Comparison of ENCODE assay signal across 25 cellular contexts in genomic region chr11:19703211-19703610, GRCh38. TPM values are rescaled to one million over a fixed set of nuclear protein-coding genes. Genes with fewer than 3 reads are reported as not detected.
A peak's percentile ranks its signal among the peaks of the same experiment; 100 is the strongest.
DNase-seq lines count a peak whose midpoint lies in the region; ATAC-seq, FAIRE-seq and TF ChIP-seq lines count a peak whose summit lies in the region.
"Had no signal": no experiment of that assay in that cellular context is flagged by ENCODE, and none has a peak within 500 bp of the region (broad histone marks: within the 10 kb centered on the region; RNA-seq: fewer than 3 reads in every experiment).

No MANE protein-coding gene starts in this region.

- intact Hi-C loops in left ventricle myocardium superior (cut with micrococcal nuclease) (no loop called here), cardiac septum (cut with DNase I) (no loop called here)

- ATAC-seq in left ventricle myocardium superior = peak; percentile 13
- no peak for ATAC-seq in GM21529 (IDR thresholded peaks at IDR 0.05; ENCODE audit: unreplicated experiment)
- ATAC-seq: HCT116 had no signal

- no peak overlapping the region for H4K8ac ChIP-seq in mesendoderm (ENCODE audit: low read depth, low read length)

- H3K9me3 Mint-ChIP-seq in astrocyte (ENCODE audit: unreplicated experiment) = no peaks in the 10 kb centered on the region
- H3K9me3 Mint-ChIP-seq: activated B cell treated with CpG ODN at 0.5 μM for 24 hours; CD4-positive, alpha-beta memory T cell; naive B cell had no signal

- H3K9me3 ChIP-seq in astrocyte (ENCODE audit: insufficient read depth, low read depth, low read length) (no peaks in the 10 kb centered on the region), osteoblast (ENCODE audit: low read depth, low read length) (no peaks in the 10 kb centered on the region)
- H3K9me3 ChIP-seq: breast epithelium, Peyer's patch had no signal

- H3K36me3 Mint-ChIP-seq in astrocyte (ENCODE audit: low read depth, unreplicated experiment) = no peaks in the 10 kb centered on the region
- H3K36me3 Mint-ChIP-seq: CD4-positive, alpha-beta memory T cell; naive B cell had no signal

- no peak overlapping the region for H3K18ac ChIP-seq in mesendoderm (ENCODE audit: low read length)

- no peak overlapping the region for H3K4ac ChIP-seq in mesendoderm (ENCODE audit: low read depth, low read length)

- peaks cover 5% of the 10 kb centered on the region for H3K4me1 Mint-ChIP-seq in astrocyte (ENCODE audit: low read depth, unreplicated experiment)
- H3K4me1 Mint-ChIP-seq: activated B cell treated with CpG ODN at 0.5 μM for 24 hours, naive B cell had no signal

- H3K9ac ChIP-seq in astrocyte (ENCODE audit: low read length) (no peak overlapping the region), mesendoderm (ENCODE audit: low read length) (no peak overlapping the region)

- no peaks in the 10 kb centered on the region for H3K79me2 ChIP-seq in astrocyte (ENCODE audit: insufficient read depth, low read length)
- H3K79me2 ChIP-seq in osteoblast (ENCODE audit: insufficient read depth, low read length) = no peaks in the 10 kb centered on the region
- H3K79me2 ChIP-seq in mesendoderm (ENCODE audit: control insufficient read depth, insufficient read depth, low read length) = no peaks in the 10 kb centered on the region

- FAIRE-seq in astrocyte (lab: Jason Lieb, UNC) = no peak
- FAIRE-seq: colon, GM19239 had no signal

- H3K4me3 ChIP-seq in astrocyte (ENCODE audit: insufficient read depth, low read depth, low read length) (no peak overlapping the region), osteoblast (ENCODE audit: insufficient read depth, low read length) (no peak overlapping the region), mesendoderm (ENCODE audit: low read length) (no peak overlapping the region)
- H3K4me3 ChIP-seq: breast epithelium, Peyer's patch had no signal

- H3K27ac Mint-ChIP-seq in astrocyte (ENCODE audit: unreplicated experiment) = no peak overlapping the region
- H3K27ac Mint-ChIP-seq: activated B cell treated with CpG ODN at 0.5 μM for 24 hours, naive B cell had no signal

- no peak overlapping the region for H3K56ac ChIP-seq in mesendoderm (ENCODE audit: low read length)

- H3K23ac ChIP-seq in mesendoderm (ENCODE audit: low read length) = no peak overlapping the region

- H3K27ac ChIP-seq in astrocyte (ENCODE audit: low read depth, low read length) = no peak overlapping the region
- H3K27ac ChIP-seq in osteoblast (ENCODE audit: low read depth, low read length) = no peak overlapping the region
- H3K27ac ChIP-seq in mesendoderm (ENCODE audit: low read depth, low read length) = no peak overlapping the region
- H3K27ac ChIP-seq: breast epithelium, Peyer's patch had no signal

- peaks cover 23% of the 10 kb centered on the region for H3K27me3 Mint-ChIP-seq in astrocyte (ENCODE audit: low read depth, unreplicated experiment)

- no peak for DNase-seq in left ventricle myocardium superior
- DNase-seq in cardiac septum (ENCODE audit: low spot score) = no peak
- DNase-seq in astrocyte (ENCODE audit: low read depth) = no peak
- no peak for DNase-seq in osteoblast (ENCODE audit: insufficient read length, low spot score, missing footprints)
- no peak for DNase-seq in mesendoderm
- no peak for DNase-seq in stimulated activated CD8-positive, alpha-beta memory T cell treated with anti-CD3 and anti-CD28 coated beads, Interleukin-4, amount 100 ng/mL, for 48 hours
- no peak for DNase-seq in HCEC 1CT
- DNase-seq: activated B cell treated with CpG ODN at 0.5 μM for 24 hours; activated CD4-positive, alpha-beta T cell treated with anti-CD3 and anti-CD28 coated beads, Interleukin-2, amount 50 U/mL, for 4 hours; activated naive CD4-positive, alpha-beta T cell treated with anti-CD3 and anti-CD28 coated beads, Interleukin-2, amount 50 U/mL, for 16 hours; amygdala; CD4-positive, alpha-beta memory T cell; effector CD4-positive, alpha-beta T cell; head of caudate nucleus; left cardiac atrium; naive B cell; NCI-H1417; NCI-H2081; NCI-H2227 treated with DMSO at 0.1 percent for 48 hours; Peyer's patch had no signal

- H3K79me1 ChIP-seq in mesendoderm (ENCODE audit: low read length) = no peaks in the 10 kb centered on the region

- H3K27me3 ChIP-seq in astrocyte (ENCODE audit: insufficient read depth, low read length) (no peaks in the 10 kb centered on the region), osteoblast (ENCODE audit: insufficient read depth, low read length) (no peaks in the 10 kb centered on the region), mesendoderm (ENCODE audit: insufficient read depth, low read length, poor library complexity) (no peaks in the 10 kb centered on the region)
- H3K27me3 ChIP-seq: breast epithelium, Peyer's patch had no signal

- no CpG with 5 or more reads among the region's 7 CpGs for WGBS in mesendoderm (ENCODE audit: extremely low coverage, insufficient coverage, low lambda C conversion rate)

- no peaks in the 10 kb centered on the region for H3K4me1 ChIP-seq in astrocyte (ENCODE audit: insufficient read depth, low read length)
- peaks cover 6% of the 10 kb centered on the region for H3K4me1 ChIP-seq in osteoblast (ENCODE audit: insufficient read depth, low read length)
- H3K4me1 ChIP-seq in mesendoderm (ENCODE audit: control insufficient read depth, low read depth, low read length) = no peaks in the 10 kb centered on the region
- H3K4me1 ChIP-seq: breast epithelium, Peyer's patch had no signal

- TF ChIP-seq CTCF in astrocyte (IDR thresholded peaks at IDR 0.05; ENCODE audit: insufficient read depth, low read depth, low read length) = no peak
- no peak for TF ChIP-seq CTCF in osteoblast (IDR thresholded peaks at IDR 0.05; ENCODE audit: extremely low read depth, low read depth, low read length)

- H2BK5ac ChIP-seq in mesendoderm (ENCODE audit: low read length) = no peak overlapping the region

- H3K4me2 ChIP-seq in astrocyte (ENCODE audit: low read length) (no peak overlapping the region), osteoblast (ENCODE audit: insufficient read depth, low read length) (no peak overlapping the region), mesendoderm (ENCODE audit: low read length) (no peak overlapping the region)

- H2AK5ac ChIP-seq in mesendoderm (ENCODE audit: low read length) = no peak overlapping the region

- H3K4me3 Mint-ChIP-seq in astrocyte (ENCODE audit: unreplicated experiment) = no peak overlapping the region
- H3K4me3 Mint-ChIP-seq: activated B cell treated with CpG ODN at 0.5 μM for 24 hours; CD4-positive, alpha-beta memory T cell; naive B cell had no signal

- H2BK15ac ChIP-seq in mesendoderm (replicated peaks; ENCODE audit: low read depth) = no peak overlapping the region

- H4K5ac ChIP-seq in mesendoderm (ENCODE audit: low read length) = no peak overlapping the region

- H4K20me1 ChIP-seq in astrocyte (ENCODE audit: insufficient read depth, low read length) (no peaks in the 10 kb centered on the region), osteoblast (ENCODE audit: insufficient read depth, low read length) (no peaks in the 10 kb centered on the region)

- H3K36me3 ChIP-seq in astrocyte (ENCODE audit: insufficient read depth, low read length) = no peaks in the 10 kb centered on the region
- no peaks in the 10 kb centered on the region for H3K36me3 ChIP-seq in osteoblast (ENCODE audit: insufficient read depth, low read length)
- no peaks in the 10 kb centered on the region for H3K36me3 ChIP-seq in mesendoderm (ENCODE audit: control insufficient read depth, insufficient read depth, low read length)
- H3K36me3 ChIP-seq: breast epithelium, Peyer's patch had no signal

- H2AFZ ChIP-seq in astrocyte (ENCODE audit: low read depth, low read length) (peak overlapping the region; percentile 18), osteoblast (ENCODE audit: low read length) (peak overlapping the region; percentile 52)

- no peak overlapping the region for H2BK120ac ChIP-seq in mesendoderm (ENCODE audit: low read depth, low read length)

RNA-seq across cellular contexts. Expression of gene NAV2, which starts 9.4 kb away (rescaled TPM):
- 8.8 TPM for total RNA-seq in left ventricle myocardium superior
- total RNA-seq in cardiac septum = 50.8 TPM
- 17.6 and 20.6 TPM in 2 replicates for total RNA-seq in astrocyte
- 8.7 and 12.4 TPM in 2 replicates for total RNA-seq in osteoblast
- 41.5 TPM for polyA plus RNA-seq in mesendoderm (2013, experiment 1 of 2)
- polyA plus RNA-seq in mesendoderm (2013, experiment 2 of 2) = 43.4 TPM
